Comparison of ENCODE assay signal across 35 cellular contexts in genomic region chr16:3144331-3144881, GRCh38. TPM values are rescaled to one million over a fixed set of nuclear protein-coding genes. Genes with fewer than 3 reads are reported as not detected.
DNase-seq lines count a peak whose midpoint lies in the region; ATAC-seq, FAIRE-seq and TF ChIP-seq lines count a peak whose summit lies in the region.
"Had no signal": no experiment of that assay in that cellular context is flagged by ENCODE, and none has a peak within 500 bp of the region (broad histone marks: within the 10 kb centered on the region; RNA-seq: fewer than 3 reads in every experiment).

No MANE protein-coding gene starts in this region.

- H3K4me3 Mint-ChIP-seq in MCF 10A (ENCODE audit: unreplicated experiment) (no peak overlapping the region), glutamatergic neuron (ENCODE audit: unreplicated experiment) (peak overlapping the region; percentile 49)
- H3K4me3 Mint-ChIP-seq: activated B cell treated with CpG ODN at 0.5 μM for 24 hours; activated CD4-positive, alpha-beta T cell treated with anti-CD3 and anti-CD28 coated beads, Interleukin-2, amount 10 ng/mL, durations not matched to agents 7 days and 5 days; activated CD8-positive, alpha-beta memory T cell treated with anti-CD3 and anti-CD28 coated beads, Interleukin-2, amount 10 ng/mL, durations not matched to agents 7 days and 5 days; T-helper 1 cell treated with Interleukin-12 subunit alpha and Interleukin-12 subunit beta and Interleukin-4 antibody, amounts not matched to agents 30 μg/mL and 1 μg/mL, for 36 hours had no signal

- no peak for FAIRE-seq in small intestine (lab: Jason Lieb, UNC)
- FAIRE-seq: GM18507 had no signal

- H3K27ac Mint-ChIP-seq in MCF 10A (ENCODE audit: low read depth, unreplicated experiment) (no peak overlapping the region), glutamatergic neuron (ENCODE audit: unreplicated experiment) (no peak overlapping the region)
- H3K27ac Mint-ChIP-seq: activated B cell treated with CpG ODN at 0.5 μM for 24 hours; activated CD8-positive, alpha-beta memory T cell treated with anti-CD3 and anti-CD28 coated beads, Interleukin-2, amount 10 ng/mL, durations not matched to agents 7 days and 5 days; CD4-positive, alpha-beta memory T cell; T-helper 1 cell treated with Interleukin-12 subunit alpha and Interleukin-12 subunit beta and Interleukin-4 antibody, amounts not matched to agents 30 μg/mL and 1 μg/mL, for 36 hours had no signal

- H3K36me3 Mint-ChIP-seq in MCF 10A (ENCODE audit: insufficient read depth, unreplicated experiment) (peaks cover 27% of the 10 kb centered on the region), glutamatergic neuron (ENCODE audit: unreplicated experiment) (peaks cover 6% of the 10 kb centered on the region)

- H3K4me3 ChIP-seq in breast epithelium: no peak overlapping the region
- peak overlapping the region in 1 of 2 donors; percentile 61 for H3K4me3 ChIP-seq in small intestine (ENCODE audit: low read depth in 1 of 2, low read length in 2 of 2)
- H3K4me3 ChIP-seq: ascending aorta, cardiac muscle cell, colonic mucosa, left lung, prostate gland, SK-N-MC, skin epidermis, suprapubic skin had no signal

- TF ChIP-seq CTCF in breast epithelium (IDR thresholded peaks at IDR 0.05) (no peak), MCF 10A (IDR thresholded peaks at IDR 0.05; ENCODE audit: unreplicated experiment) (no peak), glutamatergic neuron (IDR thresholded peaks at IDR 0.05; ENCODE audit: partially characterized antibody, unreplicated experiment) (no peak)

- H3K36me3 ChIP-seq in breast epithelium (no peaks in the 10 kb centered on the region), small intestine (ENCODE audit: control insufficient read depth in 2 of 2, insufficient read depth in 2 of 2, low read length in 2 of 2) (peaks cover 0 to 17% of the 10 kb centered on the region in 2 donors)
- H3K36me3 ChIP-seq: cardiac muscle cell, colonic mucosa, prostate gland had no signal

- DNase-seq in breast epithelium (ENCODE audit: low spot score in 2 of 2): no peak
- DNase-seq in MCF 10A (ENCODE audit: unreplicated experiment): no peak
- DNase-seq in glutamatergic neuron: no peak
- peak; percentile 65 for DNase-seq in myocyte (ENCODE audit: low read depth)
- no peak for DNase-seq in small intestine
- DNase-seq in DMS114 treated with DMSO at 0.1 percent for 48 hours (lab: John Stamatoyannopoulos, UW; ENCODE audit: unreplicated experiment): no peak
- no peak for DNase-seq in Ammon's horn (ENCODE audit: low spot score)
- DNase-seq: activated B cell treated with CpG ODN at 0.5 μM for 24 hours; activated CD4-positive, alpha-beta T cell treated with anti-CD3 and anti-CD28 coated beads, Interleukin-2, amount 10 ng/mL, durations not matched to agents 7 days and 5 days; activated CD8-positive, alpha-beta memory T cell treated with anti-CD3 and anti-CD28 coated beads, Interleukin-2, amount 10 ng/mL, durations not matched to agents 7 days and 5 days; activated T-cell treated with anti-CD3 and anti-CD28 coated beads, Interleukin-2, amount 50 U/mL, for 48 hours; CD4-positive, alpha-beta memory T cell; effector CD8-positive, alpha-beta T cell; EL; IMR-90; naive B cell; NCI-H446 treated with DMSO at 0.1 percent for 48 hours; NCI-H774; stimulated activated naive CD4-positive, alpha-beta T cell had no signal

- H3K27me3 ChIP-seq in breast epithelium (no peaks in the 10 kb centered on the region), small intestine (ENCODE audit: control insufficient read depth in 2 of 2, insufficient read depth in 2 of 2, low read length in 2 of 2) (no peaks in the 10 kb centered on the region)
- H3K27me3 ChIP-seq: ascending aorta, colonic mucosa, left lung, suprapubic skin had no signal

- H3K9me3 ChIP-seq in breast epithelium (no peaks in the 10 kb centered on the region), small intestine (ENCODE audit: control insufficient read depth, low read depth) (no peaks in the 10 kb centered on the region)
- H3K9me3 ChIP-seq: ascending aorta, colonic mucosa, left lung, neutrophil, prostate gland, suprapubic skin had no signal

- intact Hi-C loops in breast epithelium (cut with DNase I; ENCODE audit: low total_unique reads): no loop called here
- intact Hi-C loops in MCF 10A (cut with micrococcal nuclease): no loop called here

- TF ChIP-seq POLR2A in breast epithelium (IDR thresholded peaks at IDR 0.05): no peak

- POLR2A ChIA-PET in MCF 10A (lab: Yijun Ruan, JAX): interaction anchor here (4.1 kb wide), 1 partner anchor 10 kb away, joined by 24 read pairs; the partner anchor contains the start of gene ZNF213

- H3K4me1 Mint-ChIP-seq in MCF 10A (ENCODE audit: insufficient read depth, unreplicated experiment) (no peaks in the 10 kb centered on the region), glutamatergic neuron (ENCODE audit: low read depth, unreplicated experiment) (peaks cover 11% of the 10 kb centered on the region)

- no peaks in the 10 kb centered on the region for H3K9me3 Mint-ChIP-seq in MCF 10A (ENCODE audit: unreplicated experiment)
- peaks cover 6% of the 10 kb centered on the region for H3K9me3 Mint-ChIP-seq in glutamatergic neuron (ENCODE audit: unreplicated experiment)
- H3K9me3 Mint-ChIP-seq: activated B cell treated with CpG ODN at 0.5 μM for 24 hours; activated CD4-positive, alpha-beta T cell treated with anti-CD3 and anti-CD28 coated beads, Interleukin-2, amount 10 ng/mL, durations not matched to agents 7 days and 5 days; CD4-positive, alpha-beta memory T cell; T-helper 1 cell treated with Interleukin-12 subunit alpha and Interleukin-12 subunit beta and Interleukin-4 antibody, amounts not matched to agents 30 μg/mL and 1 μg/mL, for 36 hours had no signal

- ATAC-seq in GM19035 (IDR thresholded peaks at IDR 0.05; ENCODE audit: unreplicated experiment): no peak
- ATAC-seq: activated CD8-positive, alpha-beta memory T cell treated with anti-CD3 and anti-CD28 coated beads, Interleukin-2, amount 10 ng/mL, durations not matched to agents 7 days and 5 days; left lung had no signal

- no peaks in the 10 kb centered on the region for H3K4me1 ChIP-seq in breast epithelium
- H3K4me1 ChIP-seq in small intestine (ENCODE audit: control insufficient read depth in 2 of 2, insufficient read depth in 1 of 2, low read depth in 1 of 2, low read length in 1 of 2): peaks cover 0 to 8% of the 10 kb centered on the region in 2 donors
- H3K4me1 ChIP-seq: colonic mucosa had no signal

- BruUV-seq in MCF 10A (replicated peaks; lab: Mats Ljungman, UMichigan): no TSS peak

- CTCF ChIA-PET in MCF 10A (lab: Yijun Ruan, JAX): interaction anchor here (2.8 kb wide), 1 partner anchor 15 kb away, joined by 17 read pairs; no protein-coding TSS in a partner anchor

- H3K27ac ChIP-seq in breast epithelium (peak overlapping the region; percentile 60 to 83), small intestine (ENCODE audit: low read depth in 1 of 2, low read length in 1 of 2) (peak overlapping the region; percentile 85 to 94)
- H3K27ac ChIP-seq: ascending aorta, cardiac muscle cell, colonic mucosa, epithelial cell of prostate, left lung, neutrophil, prostate gland, SK-N-MC, skin epidermis, suprapubic skin had no signal

- 27 to 62% (median 48%) methylated on average over 15 to 16 of the region's 16 CpGs for WGBS in small intestine, 3 donors

- no peaks in the 10 kb centered on the region for H3K27me3 Mint-ChIP-seq in MCF 10A (ENCODE audit: insufficient read depth, unreplicated experiment)
- peaks cover 14% of the 10 kb centered on the region for H3K27me3 Mint-ChIP-seq in glutamatergic neuron (ENCODE audit: unreplicated experiment)
- H3K27me3 Mint-ChIP-seq: activated B cell treated with CpG ODN at 0.5 μM for 24 hours; activated CD4-positive, alpha-beta T cell treated with anti-CD3 and anti-CD28 coated beads, Interleukin-2, amount 10 ng/mL, durations not matched to agents 7 days and 5 days; activated CD8-positive, alpha-beta memory T cell treated with anti-CD3 and anti-CD28 coated beads, Interleukin-2, amount 10 ng/mL, durations not matched to agents 7 days and 5 days; CD4-positive, alpha-beta memory T cell had no signal

RNA-seq across cellular contexts. Expression of gene ZNF213, which starts 9.6 kb away (rescaled TPM):
- total RNA-seq in breast epithelium: 1 to 10 TPM; 4.0 to 5.6 (median 5.6) TPM
- 19.7 and 20.7 TPM in 2 replicates for total RNA-seq in MCF 10A (2022)
- total RNA-seq in glutamatergic neuron (ENCODE audit: unreplicated experiment): 18.7 TPM
- 4.3 and 5.0 TPM in 2 replicates for total RNA-seq in myocyte
- 12.8 TPM for polyA plus RNA-seq in myocyte (2012)
- polyA plus RNA-seq in small intestine: 10 to 100 TPM; 10.8 to 12.3 (median 11.4) TPM

RNA-seq across cellular contexts. Expression of gene ZNF205, which starts 32.0 kb away (rescaled TPM):
- 10 to 100 TPM; 12.5 to 18.9 (median 13.4) TPM for total RNA-seq in breast epithelium
- 11.8 and 12.1 TPM in 2 replicates for total RNA-seq in MCF 10A (2022)
- 31.6 TPM for total RNA-seq in glutamatergic neuron (ENCODE audit: unreplicated experiment)
- 29.2 and 33.3 TPM in 2 replicates for total RNA-seq in myocyte
- polyA plus RNA-seq in myocyte (2012): 15.4 TPM
- 10 to 100 TPM; 15.4 to 17.7 (median 16.9) TPM for polyA plus RNA-seq in small intestine
- total RNA-seq: activated B cell treated with CpG ODN at 0.5 μM for 24 hours; activated CD4-positive, alpha-beta T cell treated with anti-CD3 and anti-CD28 coated beads, Interleukin-2, amount 10 ng/mL, durations not matched to agents 7 days and 5 days; activated CD8-positive, alpha-beta memory T cell treated with anti-CD3 and anti-CD28 coated beads, Interleukin-2, amount 10 ng/mL, durations not matched to agents 7 days and 5 days; CD4-positive, alpha-beta memory T cell had no signal

RNA-seq across cellular contexts. Expression of gene OR1F1, which starts 43.6 kb away (rescaled TPM):
- total RNA-seq in breast epithelium (not detected), MCF 10A (2022) (not detected in 2 replicates), glutamatergic neuron (ENCODE audit: unreplicated experiment) (not detected), myocyte (not detected in 2 replicates)
- polyA plus RNA-seq in myocyte (2012): 0.08 TPM
- not detected for polyA plus RNA-seq in small intestine
- total RNA-seq: A172; activated B cell treated with CpG ODN at 0.5 μM for 24 hours; activated CD4-positive, alpha-beta T cell treated with anti-CD3 and anti-CD28 coated beads, Interleukin-2, amount 10 ng/mL, durations not matched to agents 7 days and 5 days; activated CD8-positive, alpha-beta memory T cell treated with anti-CD3 and anti-CD28 coated beads, Interleukin-2, amount 10 ng/mL, durations not matched to agents 7 days and 5 days; ascending aorta; cardiac muscle cell; colonic mucosa; IMR-90; left lung; OCI-LY7; prostate gland; suprapubic skin; urinary bladder had no signal
- polyA plus RNA-seq: cardiac muscle cell; CD4-positive, alpha-beta memory T cell; urinary bladder had no signal

RNA-seq across cellular contexts. Expression of gene ZSCAN10, which starts 45.3 kb away (rescaled TPM):
- total RNA-seq in breast epithelium: not detected
- total RNA-seq in MCF 10A (2022): 0.49 and 1.4 TPM in 2 replicates
- total RNA-seq in glutamatergic neuron (ENCODE audit: unreplicated experiment): 0.74 TPM
- not detected in 2 replicates for total RNA-seq in myocyte
- not detected for polyA plus RNA-seq in myocyte (2012)
- under 1 TPM in 1 of 3 donors, not detected in 2; 0.03 TPM for polyA plus RNA-seq in small intestine
- total RNA-seq: A172, activated B cell treated with CpG ODN at 0.5 μM for 24 hours, ascending aorta, IMR-90, left lung, suprapubic skin, urinary bladder had no signal
- polyA plus RNA-seq: cardiac muscle cell; CD4-positive, alpha-beta memory T cell; IMR-90; urinary bladder had no signal
